Comparison of ENCODE assay signal across 8 cellular contexts in genomic region chr19:54189668-54190502, GRCh38. TPM values are rescaled to one million over a fixed set of nuclear protein-coding genes. Genes with fewer than 3 reads are reported as not detected.
DNase-seq lines count a peak whose midpoint lies in the region; ATAC-seq and TF ChIP-seq lines count a peak whose summit lies in the region.

No MANE protein-coding gene starts in this region.

- peak; percentile 100 for DNase-seq in NCI-H526 (lab: John Stamatoyannopoulos, UW)
- DNase-seq in activated CD4-positive, alpha-beta T cell treated with anti-CD3 and anti-CD28 coated beads, Interleukin-2, amount 10 ng/mL, durations not matched to agents 24 days and 14 days, result peak; percentile 100
- DNase-seq in colonic mucosa, result peak; percentile 100
- peak; percentile 100 for DNase-seq in kidney tubule cell (ENCODE audit: low spot score)
- DNase-seq in stimulated activated CD4-positive, alpha-beta T cell treated with anti-CD3 and anti-CD28 coated beads, Interleukin-1b, Interleukin-23, amount 100 ng/mL, for 1 hour (ENCODE audit: low read depth in 2 of 2), result peak; percentile 100

- ATAC-seq in GM19328 (IDR thresholded peaks at IDR 0.05; ENCODE audit: unreplicated experiment) (peak; percentile 45), HG03469 (IDR thresholded peaks at IDR 0.05; ENCODE audit: unreplicated experiment) (peak; percentile 34)

- H4K20me1 ChIP-seq in BLaER1, result peaks cover 27% of the 10 kb centered on the region

- peak overlapping the region; percentile 98 for H3K27ac Mint-ChIP-seq in activated CD4-positive, alpha-beta T cell treated with anti-CD3 and anti-CD28 coated beads, Interleukin-2, amount 10 ng/mL, durations not matched to agents 24 days and 14 days

- peaks cover 50% of the 10 kb centered on the region for H3K36me3 ChIP-seq in BLaER1
- no peaks in the 10 kb centered on the region for H3K36me3 ChIP-seq in colonic mucosa

- H3K4me3 ChIP-seq in BLaER1, result peak overlapping the region; percentile 81
- peak overlapping the region; percentile 73 for H3K4me3 ChIP-seq in colonic mucosa

- H3K4me3 Mint-ChIP-seq in activated CD4-positive, alpha-beta T cell treated with anti-CD3 and anti-CD28 coated beads, Interleukin-2, amount 10 ng/mL, durations not matched to agents 24 days and 14 days, result peak overlapping the region; percentile 85

- no peaks in the 10 kb centered on the region for H3K9me3 ChIP-seq in BLaER1
- no peaks in the 10 kb centered on the region for H3K9me3 ChIP-seq in colonic mucosa

- peaks cover 36% of the 10 kb centered on the region for H3K4me1 ChIP-seq in BLaER1
- H3K4me1 ChIP-seq in colonic mucosa, result peaks cover 13% of the 10 kb centered on the region

- H3K9me3 Mint-ChIP-seq in activated CD4-positive, alpha-beta T cell treated with anti-CD3 and anti-CD28 coated beads, Interleukin-2, amount 10 ng/mL, durations not matched to agents 24 days and 14 days, result no peaks in the 10 kb centered on the region

- no peak for TF ChIP-seq CTCF in colonic mucosa (IDR thresholded peaks at IDR 0.05)

- peak overlapping the region; percentile 64; the same call in 1 of the 2 replicates for H3K4me2 ChIP-seq in BLaER1

- H3K36me3 Mint-ChIP-seq in activated CD4-positive, alpha-beta T cell treated with anti-CD3 and anti-CD28 coated beads, Interleukin-2, amount 10 ng/mL, durations not matched to agents 24 days and 14 days (ENCODE audit: low read depth), result peaks cover 35% of the 10 kb centered on the region

- intact Hi-C loops in activated CD4-positive, alpha-beta T cell treated with anti-CD3 and anti-CD28 coated beads, Interleukin-2, amount 10 ng/mL, durations not matched to agents 24 days and 14 days (cut with micrococcal nuclease), result loop anchor here (1.0 to 5.0 kb wide), 4 partner anchors 10 to 272 kb away; partner anchors contain the start of genes CNOT3, LENG1, LENG9 and RPS9
- intact Hi-C loops in colonic mucosa (cut with DNase I), result no loop called here

- H3K9ac ChIP-seq in BLaER1 (peak overlapping the region; percentile 89), colonic mucosa (ENCODE audit: low read depth in 2 of 2, low read length in 2 of 2) (peak overlapping the region; percentile 56 to 90)

- no peaks in the 10 kb centered on the region for H3K27me3 Mint-ChIP-seq in activated CD4-positive, alpha-beta T cell treated with anti-CD3 and anti-CD28 coated beads, Interleukin-2, amount 10 ng/mL, durations not matched to agents 24 days and 14 days

- H3K27ac ChIP-seq in BLaER1, result peak overlapping the region; percentile 95
- peak overlapping the region; percentile 99 for H3K27ac ChIP-seq in colonic mucosa

- H3K27me3 ChIP-seq in BLaER1 (no peaks in the 10 kb centered on the region), colonic mucosa (no peaks in the 10 kb centered on the region)

- peaks cover 28% of the 10 kb centered on the region for H3K4me1 Mint-ChIP-seq in activated CD4-positive, alpha-beta T cell treated with anti-CD3 and anti-CD28 coated beads, Interleukin-2, amount 10 ng/mL, durations not matched to agents 24 days and 14 days

RNA-seq across cellular contexts. Expression of gene MBOAT7, which starts 0.5 kb away (rescaled TPM):
- 289 and 291 TPM in 2 replicates for total RNA-seq in activated CD4-positive, alpha-beta T cell treated with anti-CD3 and anti-CD28 coated beads, Interleukin-2, amount 10 ng/mL, durations not matched to agents 24 days and 14 days
- total RNA-seq in colonic mucosa, result 100 to 1,000 TPM; 122 to 142 TPM

RNA-seq across cellular contexts. Expression of gene TSEN34, which starts 1.2 kb away (rescaled TPM):
- total RNA-seq in activated CD4-positive, alpha-beta T cell treated with anti-CD3 and anti-CD28 coated beads, Interleukin-2, amount 10 ng/mL, durations not matched to agents 24 days and 14 days, result 17.9 and 18.4 TPM in 2 replicates
- 10 to 100 TPM; 47.9 to 52.7 TPM for total RNA-seq in colonic mucosa

RNA-seq across cellular contexts. Expression of gene RPS9, which starts 10.8 kb away (rescaled TPM):
- 1,530 and 1,555 TPM in 2 replicates for total RNA-seq in activated CD4-positive, alpha-beta T cell treated with anti-CD3 and anti-CD28 coated beads, Interleukin-2, amount 10 ng/mL, durations not matched to agents 24 days and 14 days
- 1,000 to 10,000 TPM; 1,149 to 1,300 TPM for total RNA-seq in colonic mucosa

RNA-seq across cellular contexts. Expression of gene TMC4, which starts 16.9 kb away (rescaled TPM):
- 0.54 and 1.1 TPM in 2 replicates for total RNA-seq in activated CD4-positive, alpha-beta T cell treated with anti-CD3 and anti-CD28 coated beads, Interleukin-2, amount 10 ng/mL, durations not matched to agents 24 days and 14 days
- 100 to 1,000 TPM in 1 of 2 donors, 10 to 100 TPM in 1; 80.9 to 165 TPM for total RNA-seq in colonic mucosa

RNA-seq across cellular contexts. Expression of gene LENG1, which starts 30.4 kb away (rescaled TPM):
- total RNA-seq in activated CD4-positive, alpha-beta T cell treated with anti-CD3 and anti-CD28 coated beads, Interleukin-2, amount 10 ng/mL, durations not matched to agents 24 days and 14 days, result 4.6 and 5.7 TPM in 2 replicates
- 1 to 10 TPM; 6.2 to 8.1 TPM for total RNA-seq in colonic mucosa

Comparison
In these comparisons a context has a peak if more than half of its experiments do, and no peak if none do; other contexts are left out.
1. Peak in every context shown above with its lines: DNase-seq, ATAC-seq, H3K4me3 ChIP-seq and H3K27ac ChIP-seq.